In genomic region chr20:3358676-3359340, GRCh38 we compare ENCODE assay signal across 31 cellular contexts. TPM values are rescaled to one million over a fixed set of nuclear protein-coding genes. Genes with fewer than 3 reads are reported as not detected.
DNase-seq lines count a peak whose midpoint lies in the region; ATAC-seq and TF ChIP-seq lines count a peak whose summit lies in the region.
"Had no signal": no experiment of that assay in that cellular context is flagged by ENCODE, and none has a peak within 500 bp of the region (broad histone marks: within the 10 kb centered on the region; RNA-seq: fewer than 3 reads in every experiment).

No MANE protein-coding gene starts in this region.

- H2AFZ ChIP-seq in GM23338, result no peak overlapping the region

- H3K36me3 ChIP-seq in GM23338 (ENCODE audit: insufficient read depth), result no peaks in the 10 kb centered on the region
- H3K36me3 ChIP-seq in body of pancreas (replicated peaks in 1 of 2; ENCODE audit: insufficient read depth in 1 of 2, low read depth in 2 of 2), result no peaks in the 10 kb centered on the region
- H3K36me3 ChIP-seq in thyroid gland, result no peaks in the 10 kb centered on the region
- H3K36me3 ChIP-seq: breast epithelium had no signal

- H3K4me1 ChIP-seq in GM23338 (ENCODE audit: insufficient read depth), result no peaks in the 10 kb centered on the region
- peaks cover 17% of the 10 kb centered on the region for H3K4me1 ChIP-seq in body of pancreas
- H3K4me1 ChIP-seq in thyroid gland, result no peaks in the 10 kb centered on the region
- H3K4me1 ChIP-seq: BLaER1 treated with 17β-estradiol and CSF1 and Interleukin-3, amounts not matched to agents 10 nM and 100 nM; breast epithelium; gastroesophageal sphincter; Peyer's patch; sigmoid colon; tibial artery had no signal

- TF ChIP-seq CTCF in GM23338 (conservative IDR thresholded peaks at IDR 0.05; ENCODE audit: low read depth in 2 of 2) (peak in 1 of 2 experiments; percentile 30; a peak in 2 of 4 replicates), NB4 (IDR thresholded peaks at IDR 0.05; ENCODE audit: low read depth, low read length) (no peak), body of pancreas (IDR thresholded peaks at IDR 0.05) (peak in 4 of 7 experiments; percentile 4 to 18 (median 14)), nephron (IDR thresholded peaks at IDR 0.05; ENCODE audit: unreplicated experiment in 3 of 3) (peak in 2 of 3 experiments; percentile 18 to 21), thyroid gland (IDR thresholded peaks at IDR 0.05) (no peak)

- H3K9me2 ChIP-seq in GM23338 (ENCODE audit: insufficient read depth), result no peaks in the 10 kb centered on the region

- DNase-seq in GM23338 (ENCODE audit: low spot score) (peak; percentile 11), NB4 (ENCODE audit: low read depth) (peak; percentile 26), body of pancreas (no peak), HT-29 (ENCODE audit: low spot score) (no peak), thyroid gland (no peak)
- no peak for DNase-seq in naive thymus-derived CD8-positive, alpha-beta T cell
- DNase-seq: activated CD4-positive, CD25-positive, alpha-beta regulatory T cell; activated effector memory CD4-positive, alpha-beta T cell treated with anti-CD3 and anti-CD28 coated beads, Interleukin-2, amount 50 U/mL, for 16 hours; activated T-cell treated with anti-CD3 and anti-CD28 coated beads, Interleukin-2, amount 50 U/mL, for 24 hours; DMS53; hippocampal formation; left cardiac atrium; MM.1S; NCI-H1417; NCI-H2029 treated with DMSO at 0.1 percent for 48 hours; NCI-H2227 treated with DMSO at 0.1 percent for 48 hours; NCI-H526; Peyer's patch; posterior cingulate gyrus; SIG-M5; sigmoid colon; stimulated activated CD4-positive, alpha-beta T cell treated with anti-CD3 and anti-CD28 coated beads, Interleukin-4, amount 100 ng/mL, for 1 hour; T-cell; tibial artery had no signal

- no peaks in the 10 kb centered on the region for H3K9me3 Mint-ChIP-seq in GM23338
- no peaks in the 10 kb centered on the region for H3K9me3 Mint-ChIP-seq in nephron
- H3K9me3 Mint-ChIP-seq in naive thymus-derived CD8-positive, alpha-beta T cell, result no peaks in the 10 kb centered on the region
- H3K9me3 Mint-ChIP-seq: activated T-cell treated with anti-CD3 and anti-CD28 coated beads, Interleukin-2, amount 50 U/mL, for 24 hours; memory B cell; T-cell had no signal

- TF ChIP-seq POLR2A in NB4 (IDR thresholded peaks at IDR 0.05; ENCODE audit: extremely low read depth, insufficient read length) (no peak), body of pancreas (IDR thresholded peaks at IDR 0.05) (no peak), thyroid gland (IDR thresholded peaks at IDR 0.05) (no peak)

- no peak overlapping the region for H3K4me3 ChIP-seq in GM23338
- no peak overlapping the region for H3K4me3 ChIP-seq in NB4 (ENCODE audit: low read depth, low read length)
- H3K4me3 ChIP-seq in body of pancreas, result no peak overlapping the region
- H3K4me3 ChIP-seq in thyroid gland (replicated peaks in 1 of 3), result no peak overlapping the region
- H3K4me3 ChIP-seq: BLaER1 treated with 17β-estradiol and CSF1 and Interleukin-3, amounts not matched to agents 10 nM and 100 nM; breast epithelium; gastroesophageal sphincter; Peyer's patch; sigmoid colon; tibial artery had no signal

- intact Hi-C loops in body of pancreas (cut with DNase I), result no loop called here
- intact Hi-C loops in thyroid gland (cut with DNase I), result no loop called here

- POLR2A ChIA-PET in naive thymus-derived CD8-positive, alpha-beta T cell (lab: Charles Lee), result no interaction called here

- H3K27me3 Mint-ChIP-seq in GM23338 (ENCODE audit: insufficient read depth, low read depth, poor library complexity), result no peaks in the 10 kb centered on the region
- no peaks in the 10 kb centered on the region for H3K27me3 Mint-ChIP-seq in nephron (ENCODE audit: low read depth)
- no peaks in the 10 kb centered on the region for H3K27me3 Mint-ChIP-seq in naive thymus-derived CD8-positive, alpha-beta T cell
- H3K27me3 Mint-ChIP-seq: activated naive CD8-positive, alpha-beta T cell; activated T-cell treated with anti-CD3 and anti-CD28 coated beads, Interleukin-2, amount 50 U/mL, for 24 hours; memory B cell; T-cell had no signal

- H3K27ac Mint-ChIP-seq in GM23338 (no peak overlapping the region), nephron (peak overlapping the region in 2 of 3 experiments; percentile 59 to 65)
- peak overlapping the region in 1 of 10 donors; percentile 1 for H3K27ac Mint-ChIP-seq in naive thymus-derived CD8-positive, alpha-beta T cell
- H3K27ac Mint-ChIP-seq: activated naive CD8-positive, alpha-beta T cell; activated T-cell treated with anti-CD3 and anti-CD28 coated beads, Interleukin-2, amount 50 U/mL, for 24 hours; memory B cell; T-cell had no signal

- no peaks in the 10 kb centered on the region for H3K27me3 ChIP-seq in GM23338 (ENCODE audit: insufficient read depth)
- no peaks in the 10 kb centered on the region for H3K27me3 ChIP-seq in body of pancreas
- H3K27me3 ChIP-seq in thyroid gland, result no peaks in the 10 kb centered on the region
- H3K27me3 ChIP-seq: BLaER1 treated with 17β-estradiol and CSF1 and Interleukin-3, amounts not matched to agents 10 nM and 100 nM; breast epithelium; gastroesophageal sphincter; Peyer's patch; sigmoid colon; tibial artery had no signal

- H3K4me2 ChIP-seq in GM23338, result no peak overlapping the region
- H3K4me2 ChIP-seq: BLaER1 treated with 17β-estradiol and CSF1 and Interleukin-3, amounts not matched to agents 10 nM and 100 nM; KMS-11 had no signal

- no peaks in the 10 kb centered on the region for H3K4me1 Mint-ChIP-seq in GM23338
- H3K4me1 Mint-ChIP-seq in nephron, result no peaks in the 10 kb centered on the region
- no peaks in the 10 kb centered on the region for H3K4me1 Mint-ChIP-seq in naive thymus-derived CD8-positive, alpha-beta T cell
- H3K4me1 Mint-ChIP-seq: memory B cell, T-cell had no signal

- 69 to 76% methylated on average over 5 of the region's 5 CpGs for WGBS in body of pancreas, 2 donors
- 91 to 92% methylated on average over 5 of the region's 5 CpGs for WGBS in thyroid gland, 2 donors

- peak; percentile 33; the same call in 1 of the 3 replicates for ATAC-seq in GM23338
- no peak for ATAC-seq in body of pancreas
- ATAC-seq in naive thymus-derived CD8-positive, alpha-beta T cell, result no peak
- ATAC-seq: gastroesophageal sphincter, left cardiac atrium, T-cell had no signal

- H3K4me3 Mint-ChIP-seq in GM23338 (no peak overlapping the region), nephron (no peak overlapping the region)
- no peak overlapping the region for H3K4me3 Mint-ChIP-seq in naive thymus-derived CD8-positive, alpha-beta T cell
- H3K4me3 Mint-ChIP-seq: activated naive CD8-positive, alpha-beta T cell; activated T-cell treated with anti-CD3 and anti-CD28 coated beads, Interleukin-2, amount 50 U/mL, for 24 hours; memory B cell; T-cell had no signal

- H3F3A ChIP-seq in GM23338 (replicated peaks; ENCODE audit: low read depth), result no peaks in the 10 kb centered on the region

- H3K27ac ChIP-seq in GM23338 (ENCODE audit: low read depth) (no peak overlapping the region), body of pancreas (no peak overlapping the region), thyroid gland (no peak overlapping the region)
- H3K27ac ChIP-seq: BLaER1 treated with 17β-estradiol and CSF1 and Interleukin-3, amounts not matched to agents 10 nM and 100 nM; breast epithelium; gastroesophageal sphincter; KMS-11; Peyer's patch; sigmoid colon; tibial artery had no signal

- no peaks in the 10 kb centered on the region for H3K9me3 ChIP-seq in body of pancreas
- H3K9me3 ChIP-seq in thyroid gland, result no peaks in the 10 kb centered on the region
- H3K9me3 ChIP-seq: BLaER1 treated with 17β-estradiol and CSF1 and Interleukin-3, amounts not matched to agents 10 nM and 100 nM; breast epithelium; gastroesophageal sphincter; Peyer's patch; sigmoid colon; tibial artery had no signal

- H3K36me3 Mint-ChIP-seq in GM23338 (ENCODE audit: low read depth) (no peaks in the 10 kb centered on the region), nephron (ENCODE audit: low read depth) (peaks cover 36% of the 10 kb centered on the region)
- H3K36me3 Mint-ChIP-seq in naive thymus-derived CD8-positive, alpha-beta T cell, result peaks cover 0 to 8% (median 4%) of the 10 kb centered on the region in 3 donors

- no peaks in the 10 kb centered on the region for H3K79me2 ChIP-seq in GM23338 (replicated peaks; ENCODE audit: insufficient read depth)

- no peaks in the 10 kb centered on the region for H4K20me1 ChIP-seq in GM23338 (replicated peaks; ENCODE audit: insufficient read depth)
- H4K20me1 ChIP-seq: BLaER1 treated with 17β-estradiol and CSF1 and Interleukin-3, amounts not matched to agents 10 nM and 100 nM had no signal

TF ChIP-seq in GM23338, 12 proteins besides CTCF, POLR2A, EP300 and RAD21 (continues in another document):
- no peak for TF ChIP-seq NANOG (IDR thresholded peaks at IDR 0.05; ENCODE audit: borderline replicate concordance)
- TF ChIP-seq ZNF114 (CRISPR knock-in tag; IDR thresholded peaks at IDR 0.05), result no peak

RNA-seq across cellular contexts. Expression of gene DNAAF9, which starts 48.7 kb away (rescaled TPM):
- total RNA-seq in GM23338 (2014; rRNA removed; shearing (Covaris generic)), result 4.8 and 5.0 TPM in 2 replicates
- 2.2 and 2.4 TPM in 2 replicates for polyA plus RNA-seq in GM23338 (2016; fragmentation: Nextera tagmentation; extraction: Ambion mirVana)
- total RNA-seq in body of pancreas, result 10 to 100 TPM; 10.1 to 13.2 TPM
- total RNA-seq in HT-29 (2014; rRNA removed; shearing (Covaris generic)), result not detected in 2 replicates
- 10 to 100 TPM; 18.0 to 29.8 (median 22.5) TPM for total RNA-seq in thyroid gland
- total RNA-seq in naive thymus-derived CD8-positive, alpha-beta T cell, result 1 to 10 TPM; 4.8 to 5.1 TPM
- 1 to 10 TPM in 2 of 3 donors, under 1 TPM in 1; 0.62 to 1.4 (median 1.0) TPM for polyA plus RNA-seq in naive thymus-derived CD8-positive, alpha-beta T cell

Comparison
In these comparisons a context has a peak if more than half of its experiments do, and no peak if none do; other contexts are left out.
1. DNase-seq: peak in GM23338 (single experiment) and NB4 (single experiment); none in body of pancreas (0 of 4), HT-29 (single experiment), thyroid gland (0 of 2) and naive thymus-derived CD8-positive, alpha-beta T cell (0 of 10).
2. CTCF ChIP-seq: peak in body of pancreas (4 of 7) and nephron (2 of 3); none in NB4 (single experiment) and thyroid gland (0 of 6).